8 cellular contexts compared by ENCODE assay signal in the genomic region with DNA sequence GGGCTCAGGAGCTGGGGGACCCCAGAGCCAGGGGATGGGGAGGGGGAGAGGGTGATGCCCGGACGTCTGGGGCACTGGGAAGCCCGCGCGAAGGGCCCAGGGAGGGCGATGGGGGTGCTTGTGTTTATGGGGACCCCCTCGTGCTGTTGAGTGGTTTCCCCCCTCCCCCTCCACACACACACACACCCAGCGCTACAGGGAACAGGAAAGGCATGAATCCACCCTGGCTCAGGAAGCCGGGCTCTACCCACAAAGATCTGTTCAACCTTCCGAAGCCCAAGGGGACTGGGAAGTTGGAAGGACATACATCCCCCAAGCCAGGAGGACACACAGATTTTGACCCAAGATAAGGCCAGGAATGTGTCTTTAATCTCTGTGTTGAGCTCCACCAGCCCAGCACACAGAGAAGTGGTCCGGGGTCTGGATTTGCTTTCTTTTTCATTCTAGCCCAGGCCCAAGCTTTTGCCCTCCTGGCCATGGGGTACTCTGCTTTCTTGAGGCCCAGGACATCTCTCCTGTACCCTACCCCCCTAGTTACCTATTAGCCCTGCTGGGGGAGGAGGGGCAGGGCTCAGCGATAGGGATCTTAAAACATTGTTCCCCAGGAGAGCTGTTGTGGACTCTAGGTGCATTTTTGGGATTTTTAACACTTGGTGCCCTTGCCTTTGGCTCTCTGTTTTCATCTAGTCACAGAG. TPM values are rescaled to one million over a fixed set of nuclear protein-coding genes. Genes with fewer than 3 reads are reported as not detected.
DNase-seq lines count a peak whose midpoint lies in the region; ATAC-seq and TF ChIP-seq lines count a peak whose summit lies in the region.

No MANE protein-coding gene starts in this region.

- no peak for TF ChIP-seq POLR2A in prostate gland (IDR thresholded peaks at IDR 0.05)

- under 1% methylated on average over 12 of the region's 12 CpGs for WGBS in prostate gland

- H3K4me1 ChIP-seq in prostate gland (replicated peaks), result peaks cover 32% of the 10 kb centered on the region

- no peaks in the 10 kb centered on the region for H3K9me3 ChIP-seq in prostate gland

- TF ChIP-seq CTCF in VCaP (conservative IDR thresholded peaks at IDR 0.05) (no peak), fibroblast of mammary gland (conservative IDR thresholded peaks at IDR 0.05; ENCODE audit: control insufficient read depth, insufficient read depth, low read depth, low read length) (no peak), prostate gland (IDR thresholded peaks at IDR 0.05) (no peak)

- H3K27ac ChIP-seq in VCaP, result peak overlapping the region; percentile 97
- H3K27ac ChIP-seq in prostate gland, result peak overlapping the region; percentile 93 to 95

- H3K36me3 ChIP-seq in prostate gland, result no peaks in the 10 kb centered on the region

- no peak for ATAC-seq in HG03175 (IDR thresholded peaks at IDR 0.05; ENCODE audit: unreplicated experiment)
- no peak for ATAC-seq in HG03442 (IDR thresholded peaks at IDR 0.05; ENCODE audit: unreplicated experiment)

- peak overlapping the region; percentile 78 for H3K4me3 ChIP-seq in fibroblast of mammary gland (ENCODE audit: control insufficient read depth, low read depth, low read length)
- peak overlapping the region; percentile 97 to 100 for H3K4me3 ChIP-seq in prostate gland

- peak; percentile 47 for DNase-seq in stimulated activated CD4-positive, alpha-beta T cell treated with anti-CD3 and anti-CD28 coated beads, Interleukin-15, amount 100 ng/mL, for 24 hours
- no peak for DNase-seq in stimulated activated CD4-positive, alpha-beta T cell treated with anti-CD3 and anti-CD28 coated beads, Interleukin-4, amount 100 ng/mL, for 1 hour
- DNase-seq in fibroblast of mammary gland (ENCODE audit: low read depth) (peak; percentile 37), prostate gland (ENCODE audit: low spot score) (peak; percentile 36), NCI-H187 (lab: John Stamatoyannopoulos, UW) (no peak)

- intact Hi-C loops in prostate gland (cut with DNase I), result no loop called here

- no peaks in the 10 kb centered on the region for H3K27me3 ChIP-seq in prostate gland (replicated peaks; ENCODE audit: insufficient read depth)

RNA-seq across cellular contexts. Expression of gene UBALD2, which starts 1.2 kb away (rescaled TPM):
- 10 to 100 TPM; 19.4 to 19.7 TPM for total RNA-seq in prostate gland

RNA-seq across cellular contexts. Expression of gene RNF157, which starts 26.1 kb away (rescaled TPM):
- total RNA-seq in prostate gland, result 10 to 100 TPM in 1 of 2 donors, 1 to 10 TPM in 1; 1.6 to 47.5 TPM

RNA-seq across cellular contexts. Expression of gene QRICH2, which starts 41.7 kb away (rescaled TPM):
- total RNA-seq in prostate gland, result 1 to 10 TPM; 3.1 to 9.8 TPM

Comparison
In these comparisons a context has a peak if more than half of its experiments do, and no peak if none do; other contexts are left out.
1. DNase-seq: peak in stimulated activated CD4-positive, alpha-beta T cell treated with anti-CD3 and anti-CD28 coated beads, Interleukin-15, amount 100 ng/mL, for 24 hours (single experiment), fibroblast of mammary gland (single experiment) and prostate gland (single experiment); none in stimulated activated CD4-positive, alpha-beta T cell treated with anti-CD3 and anti-CD28 coated beads, Interleukin-4, amount 100 ng/mL, for 1 hour (single experiment) and NCI-H187 (0 of 2).